In the genomic region with DNA sequence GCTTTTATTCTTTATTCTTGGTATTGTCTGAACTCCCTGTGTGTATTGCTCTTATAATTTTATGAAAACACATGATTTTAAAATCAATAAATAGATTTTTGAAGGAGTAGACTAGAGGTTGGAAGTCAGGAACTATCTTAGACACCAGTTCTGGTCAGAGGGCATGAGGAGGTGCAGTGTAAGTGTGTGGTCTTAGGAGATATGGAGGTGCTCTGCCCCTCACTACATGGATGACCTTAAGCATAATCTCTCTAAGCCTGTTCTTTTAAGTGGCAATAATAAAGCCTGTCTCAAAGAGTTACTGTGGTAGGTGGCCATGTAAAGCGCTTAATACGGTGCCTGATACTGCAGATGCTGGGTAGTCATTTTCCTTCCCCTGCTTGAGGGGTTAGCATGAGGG, we compare ENCODE assay signal across 1 cellular context.
TF ChIP-seq lines count a peak whose summit lies in the region.

No MANE protein-coding gene starts in this region.

TF ChIP-seq in SK-N-SH, 30 proteins besides CTCF, POLR2A, EP300 and RAD21 (continued from another document):
- TF ChIP-seq, protein P1, sequence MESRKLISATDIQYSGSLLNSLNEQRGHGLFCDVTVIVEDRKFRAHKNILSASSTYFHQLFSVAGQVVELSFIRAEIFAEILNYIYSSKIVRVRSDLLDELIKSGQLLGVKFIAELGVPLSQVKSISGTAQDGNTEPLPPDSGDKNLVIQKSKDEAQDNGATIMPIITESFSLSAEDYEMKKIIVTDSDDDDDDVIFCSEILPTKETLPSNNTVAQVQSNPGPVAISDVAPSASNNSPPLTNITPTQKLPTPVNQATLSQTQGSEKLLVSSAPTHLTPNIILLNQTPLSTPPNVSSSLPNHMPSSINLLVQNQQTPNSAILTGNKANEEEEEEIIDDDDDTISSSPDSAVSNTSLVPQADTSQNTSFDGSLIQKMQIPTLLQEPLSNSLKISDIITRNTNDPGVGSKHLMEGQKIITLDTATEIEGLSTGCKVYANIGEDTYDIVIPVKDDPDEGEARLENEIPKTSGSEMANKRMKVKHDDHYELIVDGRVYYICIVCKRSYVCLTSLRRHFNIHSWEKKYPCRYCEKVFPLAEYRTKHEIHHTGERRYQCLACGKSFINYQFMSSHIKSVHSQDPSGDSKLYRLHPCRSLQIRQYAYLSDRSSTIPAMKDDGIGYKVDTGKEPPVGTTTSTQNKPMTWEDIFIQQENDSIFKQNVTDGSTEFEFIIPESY (IDR thresholded peaks at IDR 0.05; ENCODE audit: borderline replicate concordance, low read depth): no peak
- TF ChIP-seq FOXM1 (IDR thresholded peaks at IDR 0.05; ENCODE audit: low read depth): no peak
- no peak for TF ChIP-seq YY1 (IDR thresholded peaks at IDR 0.05; ENCODE audit: low read depth)
- TF ChIP-seq, protein P2, sequence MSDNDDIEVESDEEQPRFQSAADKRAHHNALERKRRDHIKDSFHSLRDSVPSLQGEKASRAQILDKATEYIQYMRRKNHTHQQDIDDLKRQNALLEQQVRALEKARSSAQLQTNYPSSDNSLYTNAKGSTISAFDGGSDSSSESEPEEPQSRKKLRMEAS (IDR thresholded peaks at IDR 0.05; ENCODE audit: low read depth): no peak
- TF ChIP-seq, protein P3, sequence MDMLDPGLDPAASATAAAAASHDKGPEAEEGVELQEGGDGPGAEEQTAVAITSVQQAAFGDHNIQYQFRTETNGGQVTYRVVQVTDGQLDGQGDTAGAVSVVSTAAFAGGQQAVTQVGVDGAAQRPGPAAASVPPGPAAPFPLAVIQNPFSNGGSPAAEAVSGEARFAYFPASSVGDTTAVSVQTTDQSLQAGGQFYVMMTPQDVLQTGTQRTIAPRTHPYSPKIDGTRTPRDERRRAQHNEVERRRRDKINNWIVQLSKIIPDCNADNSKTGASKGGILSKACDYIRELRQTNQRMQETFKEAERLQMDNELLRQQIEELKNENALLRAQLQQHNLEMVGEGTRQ (IDR thresholded peaks at IDR 0.05; ENCODE audit: borderline replicate concordance, low read depth, low read length): no peak
- no peak for TF ChIP-seq SIN3A (IDR thresholded peaks at IDR 0.05; ENCODE audit: borderline replicate concordance, low read depth, low read length)
- no peak for TF ChIP-seq CHD2 (IDR thresholded peaks at IDR 0.05; ENCODE audit: low read length, partially characterized antibody)
